15 cellular contexts compared by ENCODE assay signal in the genomic region with DNA sequence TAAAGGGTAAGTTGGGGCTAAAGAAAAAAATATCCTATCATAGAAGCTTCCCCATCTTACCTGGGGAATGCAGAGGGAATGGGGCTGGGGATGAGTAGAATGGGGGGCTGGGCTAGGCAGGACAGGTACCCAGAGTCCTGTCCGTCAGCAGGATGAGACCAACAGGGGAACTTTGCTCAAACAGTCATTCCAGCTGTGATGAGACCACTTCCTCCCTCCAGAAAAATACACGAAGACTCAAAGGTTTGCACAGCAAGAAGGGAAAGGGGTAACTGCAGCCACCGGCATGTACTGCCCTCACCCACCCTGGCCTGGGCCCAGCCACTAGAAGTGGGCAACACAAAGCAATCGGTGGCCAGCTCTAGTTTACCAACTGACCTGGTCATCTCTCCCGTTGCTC. TPM values are rescaled to one million over a fixed set of nuclear protein-coding genes. Genes with fewer than 3 reads are reported as not detected.
DNase-seq lines count a peak whose midpoint lies in the region; ATAC-seq and TF ChIP-seq lines count a peak whose summit lies in the region.
"Had no signal": no experiment of that assay in that cellular context is flagged by ENCODE, and none has a peak within 500 bp of the region (broad histone marks: within the 10 kb centered on the region; RNA-seq: fewer than 3 reads in every experiment).

No MANE protein-coding gene starts in this region.

- no peaks in the 10 kb centered on the region for H3K27me3 Mint-ChIP-seq in activated T-helper 17 cell treated with anti-CD3 and anti-CD28 coated beads, Interleukin-2, amount 50 U/mL, for 72 hours
- no peaks in the 10 kb centered on the region for H3K27me3 Mint-ChIP-seq in naive thymus-derived CD4-positive, alpha-beta T cell

- H3K27me3 ChIP-seq in left ventricle myocardium inferior (ENCODE audit: low read depth) (no peaks in the 10 kb centered on the region), aorta (ENCODE audit: control insufficient read depth in 1 of 2, insufficient read depth in 2 of 2, low read length in 1 of 2) (no peaks in the 10 kb centered on the region)
- no peaks in the 10 kb centered on the region for H3K27me3 ChIP-seq in naive thymus-derived CD4-positive, alpha-beta T cell (ENCODE audit: control insufficient read depth in 2 of 2, insufficient read depth in 2 of 2, low read length in 2 of 2)

- H3K36me3 ChIP-seq in left ventricle myocardium inferior (peaks cover 6% of the 10 kb centered on the region), aorta (ENCODE audit: control insufficient read depth in 1 of 2, insufficient read depth in 2 of 2, low read length in 1 of 2) (no peaks in the 10 kb centered on the region)
- peaks cover 8 to 70% (median 17%) of the 10 kb centered on the region in 3 experiments for H3K36me3 ChIP-seq in naive thymus-derived CD4-positive, alpha-beta T cell (ENCODE audit: control insufficient read depth in 2 of 3, insufficient read depth in 3 of 3, low read length in 3 of 3)

- POLR2A ChIA-PET in naive thymus-derived CD4-positive, alpha-beta T cell (lab: Charles Lee) = interaction anchor here (1.5 kb wide), 1 partner anchor 11 kb away, joined by 7 read pairs; no protein-coding TSS in a partner anchor

- H3K9me3 ChIP-seq in left ventricle myocardium inferior (replicated peaks) = no peaks in the 10 kb centered on the region
- H3K9me3 ChIP-seq in naive thymus-derived CD4-positive, alpha-beta T cell (ENCODE audit: control insufficient read depth in 2 of 3, low read length in 3 of 3) = no peaks in the 10 kb centered on the region
- no peaks in the 10 kb centered on the region for H3K9me3 ChIP-seq in aorta (ENCODE audit: control insufficient read depth, low read length)

- peak overlapping the region; percentile 87 for H3K27ac ChIP-seq in left ventricle myocardium inferior (replicated peaks)
- H3K27ac ChIP-seq in naive thymus-derived CD4-positive, alpha-beta T cell (ENCODE audit: low read depth, low read length) = no peak overlapping the region
- H3K27ac ChIP-seq in aorta (ENCODE audit: low read depth in 1 of 2, low read length in 2 of 2) = no peak overlapping the region

- TF ChIP-seq CTCF in left ventricle myocardium inferior (IDR thresholded peaks at IDR 0.05; ENCODE audit: borderline replicate concordance) = no peak

- H3K36me3 Mint-ChIP-seq in activated T-helper 17 cell treated with anti-CD3 and anti-CD28 coated beads, Interleukin-2, amount 50 U/mL, for 72 hours (ENCODE audit: low read depth) = peaks cover 60% of the 10 kb centered on the region
- H3K36me3 Mint-ChIP-seq in naive thymus-derived CD4-positive, alpha-beta T cell = peaks cover 21 to 44% (median 40%) of the 10 kb centered on the region in 5 donors

- no peak for DNase-seq in left ventricle myocardium inferior
- DNase-seq in Right ventricle myocardium superior = no peak
- no peak for DNase-seq in naive thymus-derived CD4-positive, alpha-beta T cell
- DNase-seq in aorta = no peak
- no peak for DNase-seq in KG1 (lab: John Stamatoyannopoulos, UW)
- DNase-seq in COLO829 (ENCODE audit: low spot score) = no peak
- DNase-seq: activated T-cell treated with anti-CD3 and anti-CD28 coated beads for 4 hours, amniotic stem cell, H9, NCI-H1694 treated with DMSO at 0.1 percent for 48 hours, NCI-H345, SHP77 treated with DMSO at 0.1 percent for 48 hours had no signal

- WGBS in aorta, 2 donors = 88 to 90% methylated on average over 5 of the region's 5 CpGs

- no peak overlapping the region for H3K4me3 Mint-ChIP-seq in activated T-helper 17 cell treated with anti-CD3 and anti-CD28 coated beads, Interleukin-2, amount 50 U/mL, for 72 hours
- peak overlapping the region in 4 of 10 donors; percentile 0 to 47 (median 12) for H3K4me3 Mint-ChIP-seq in naive thymus-derived CD4-positive, alpha-beta T cell
- H3K4me3 Mint-ChIP-seq: H9 had no signal

- H3K27ac Mint-ChIP-seq in activated T-helper 17 cell treated with anti-CD3 and anti-CD28 coated beads, Interleukin-2, amount 50 U/mL, for 72 hours = peak overlapping the region; percentile 84
- peak overlapping the region; percentile 34 to 85 (median 72) for H3K27ac Mint-ChIP-seq in naive thymus-derived CD4-positive, alpha-beta T cell

- intact Hi-C loops in left ventricle myocardium inferior (cut with micrococcal nuclease) (no loop called here), Right ventricle myocardium superior (cut with DNase I) (no loop called here), aorta (cut with DNase I) (no loop called here)
- intact Hi-C loops in naive thymus-derived CD4-positive, alpha-beta T cell (cut with micrococcal nuclease) = no loop called here

- H3K9me3 Mint-ChIP-seq in activated T-helper 17 cell treated with anti-CD3 and anti-CD28 coated beads, Interleukin-2, amount 50 U/mL, for 72 hours = no peaks in the 10 kb centered on the region
- H3K9me3 Mint-ChIP-seq in naive thymus-derived CD4-positive, alpha-beta T cell = peaks cover 0 to 4% (median 0%) of the 10 kb centered on the region in 11 donors
- H3K9me3 Mint-ChIP-seq: H9 had no signal

- H3K4me1 ChIP-seq in left ventricle myocardium inferior (peaks cover 87% of the 10 kb centered on the region), aorta (ENCODE audit: control insufficient read depth in 1 of 2, insufficient read depth in 2 of 2, low read length in 2 of 2) (no peaks in the 10 kb centered on the region)
- peaks cover 21 to 31% of the 10 kb centered on the region in 2 donors for H3K4me1 ChIP-seq in naive thymus-derived CD4-positive, alpha-beta T cell (ENCODE audit: control insufficient read depth in 2 of 2, insufficient read depth in 2 of 2, low read length in 2 of 2)

- CTCF ChIA-PET in naive thymus-derived CD4-positive, alpha-beta T cell (lab: Charles Lee) = interaction anchor here (0.6 kb wide), 1 partner anchor 529 kb away, joined by 3 read pairs; no protein-coding TSS in a partner anchor

- ATAC-seq in Right ventricle myocardium superior (ENCODE audit: poor library complexity) = no peak
- ATAC-seq in activated T-helper 17 cell treated with anti-CD3 and anti-CD28 coated beads, Interleukin-2, amount 50 U/mL, for 72 hours (replicated peaks) = no peak
- no peak for ATAC-seq in naive thymus-derived CD4-positive, alpha-beta T cell
- ATAC-seq in aorta (ENCODE audit: low FRiP score) = no peak
- ATAC-seq in HG02870 (IDR thresholded peaks at IDR 0.05; ENCODE audit: unreplicated experiment) = no peak
- ATAC-seq: activated CD4-positive, CD25-positive, alpha-beta regulatory T cell treated with anti-CD3 and anti-CD28 coated beads, Interleukin-2, amount 50 U/mL, for 24 hours had no signal

- H3K4me3 ChIP-seq in left ventricle myocardium inferior (no peak overlapping the region), aorta (ENCODE audit: low read length in 2 of 2) (no peak overlapping the region)
- H3K4me3 ChIP-seq in naive thymus-derived CD4-positive, alpha-beta T cell (ENCODE audit: low read length) = no peak overlapping the region

- H3K4me1 Mint-ChIP-seq in activated T-helper 17 cell treated with anti-CD3 and anti-CD28 coated beads, Interleukin-2, amount 50 U/mL, for 72 hours = peaks cover 36% of the 10 kb centered on the region
- H3K4me1 Mint-ChIP-seq in naive thymus-derived CD4-positive, alpha-beta T cell = peaks cover 41 to 77% (median 67%) of the 10 kb centered on the region in 7 donors

RNA-seq across cellular contexts. Expression of gene SLC35B1, which starts 20.7 kb away (rescaled TPM):
- total RNA-seq in left ventricle myocardium inferior (53.4 TPM), Right ventricle myocardium superior (53.3 TPM), aorta (10 to 100 TPM; 31.5 to 43.7 TPM)
- 10 to 100 TPM; 29.1 to 60.9 TPM for total RNA-seq in activated T-helper 17 cell treated with anti-CD3 and anti-CD28 coated beads, Interleukin-2, amount 50 U/mL, for 72 hours
- total RNA-seq in naive thymus-derived CD4-positive, alpha-beta T cell = 10 to 100 TPM; 42.1 to 83.0 (median 49.0) TPM
- polyA plus RNA-seq in naive thymus-derived CD4-positive, alpha-beta T cell = 10 to 100 TPM; 23.4 to 28.5 TPM
- polyA plus RNA-seq in aorta = 10 to 100 TPM; 33.2 to 37.5 TPM

RNA-seq across cellular contexts. Expression of gene FAM117A, which starts 35.5 kb away (rescaled TPM):
- total RNA-seq in left ventricle myocardium inferior (12.8 TPM), Right ventricle myocardium superior (9.5 TPM), aorta (10 to 100 TPM; 16.9 to 17.2 TPM)
- total RNA-seq in activated T-helper 17 cell treated with anti-CD3 and anti-CD28 coated beads, Interleukin-2, amount 50 U/mL, for 72 hours = 10 to 100 TPM; 25.8 TPM
- total RNA-seq in naive thymus-derived CD4-positive, alpha-beta T cell = 10 to 100 TPM; 31.8 to 99.1 (median 58.5) TPM
- 10 to 100 TPM; 47.2 to 59.0 TPM for polyA plus RNA-seq in naive thymus-derived CD4-positive, alpha-beta T cell
- polyA plus RNA-seq in aorta = 10 to 100 TPM in 1 of 2 donors, 1 to 10 TPM in 1; 9.4 to 15.3 TPM

RNA-seq across cellular contexts. Expression of gene SPOP, which starts 50.5 kb away (rescaled TPM):
- total RNA-seq in left ventricle myocardium inferior = 66.9 TPM
- total RNA-seq in Right ventricle myocardium superior = 64.0 TPM
- total RNA-seq in activated T-helper 17 cell treated with anti-CD3 and anti-CD28 coated beads, Interleukin-2, amount 50 U/mL, for 72 hours = 10 to 100 TPM; 62.3 to 66.8 TPM
- 10 to 100 TPM; 59.6 to 94.8 (median 80.9) TPM for total RNA-seq in naive thymus-derived CD4-positive, alpha-beta T cell
- polyA plus RNA-seq in naive thymus-derived CD4-positive, alpha-beta T cell = 100 to 1,000 TPM; 121 to 151 TPM
- 100 to 1,000 TPM; 117 to 289 TPM for total RNA-seq in aorta
- polyA plus RNA-seq in aorta = 10 to 100 TPM; 54.5 to 56.5 TPM
